ENCODE assay signal across 32 cellular contexts in genomic region chr10:97151307-97151914, GRCh38. TPM values are rescaled to one million over a fixed set of nuclear protein-coding genes. Genes with fewer than 3 reads are reported as not detected.
"Had no signal": no experiment of that assay in that cellular context is flagged by ENCODE, and none has a peak within 500 bp of the region (broad histone marks: within the 10 kb centered on the region; RNA-seq: fewer than 3 reads in every experiment).

No MANE protein-coding gene starts in this region.

- H3K4me3 Mint-ChIP-seq: mesothelial cell of epicardium; naive B cell; natural killer cell treated with Interleukin-12 subunit alpha and Interleukin-12 subunit beta and Interleukin-15 and Interleukin-18, amount 100 ng/mL, for 72 hours; neural crest cell; stimulated activated effector memory CD8-positive, alpha-beta T cell treated with anti-CD3 and anti-CD28 coated beads, Interleukin-12 subunit alpha, Interleukin-12 subunit beta, amount 100 ng/mL, for 72 hours had no signal

- ATAC-seq: esophagus mucosa; gastrocnemius medialis; left lung; mucosa of descending colon; stimulated activated effector memory CD8-positive, alpha-beta T cell treated with anti-CD3 and anti-CD28 coated beads, Interleukin-12 subunit alpha, Interleukin-12 subunit beta, amount 100 ng/mL, for 72 hours had no signal

- H3K27me3 Mint-ChIP-seq: natural killer cell treated with Interleukin-12 subunit alpha and Interleukin-12 subunit beta and Interleukin-15 and Interleukin-18, amount 100 ng/mL, for 72 hours had no signal

- H3K27ac ChIP-seq: dorsolateral prefrontal cortex, epithelial cell of prostate, gastrocnemius medialis, left lung, prostate gland, right atrium auricular region, sigmoid colon, thoracic aorta, tibial nerve, upper lobe of left lung, uterus had no signal

- H3K9me3 Mint-ChIP-seq: mesothelial cell of epicardium; naive B cell; natural killer cell treated with Interleukin-12 subunit alpha and Interleukin-12 subunit beta and Interleukin-15 and Interleukin-18, amount 100 ng/mL, for 72 hours; neural crest cell; stimulated activated effector memory CD8-positive, alpha-beta T cell treated with anti-CD3 and anti-CD28 coated beads, Interleukin-12 subunit alpha, Interleukin-12 subunit beta, amount 100 ng/mL, for 72 hours had no signal

- H3K36me3 ChIP-seq: gastrocnemius medialis, left lung, prostate gland, right atrium auricular region, sigmoid colon, thoracic aorta, upper lobe of left lung, uterus had no signal

- DNase-seq: dorsolateral prefrontal cortex; effector CD4-positive, alpha-beta T cell; foreskin fibroblast; gastrocnemius medialis; head of caudate nucleus; left lung; mesenchymal stem cell; mucosa of descending colon; naive B cell; nucleus accumbens; sigmoid colon; stimulated activated CD4-positive, alpha-beta T cell treated with anti-CD3 and anti-CD28 coated beads, Interleukin-2, amount 100 ng/mL, for 24 hours; stimulated activated CD4-positive, alpha-beta T cell treated with anti-CD3 and anti-CD28 coated beads, Interleukin-4, amount 100 ng/mL, for 24 hours; stimulated activated naive CD4-positive, alpha-beta T cell treated with Interleukin-2 at 50 U/mL for 16 hours; upper lobe of left lung; uterus had no signal

- H3K27ac Mint-ChIP-seq: mesothelial cell of epicardium; naive B cell; natural killer cell treated with Interleukin-12 subunit alpha and Interleukin-12 subunit beta and Interleukin-15 and Interleukin-18, amount 100 ng/mL, for 72 hours; stimulated activated effector memory CD8-positive, alpha-beta T cell treated with anti-CD3 and anti-CD28 coated beads, Interleukin-12 subunit alpha, Interleukin-12 subunit beta, amount 100 ng/mL, for 72 hours had no signal

- H3K9me3 ChIP-seq: gastrocnemius medialis, left lung, mucosa of descending colon, prostate gland, right atrium auricular region, sigmoid colon, thoracic aorta, tibial nerve, upper lobe of left lung, uterus had no signal

- H3K27me3 ChIP-seq: dorsolateral prefrontal cortex, gastrocnemius medialis, left lung, right atrium auricular region, sigmoid colon, tibial nerve, upper lobe of left lung, uterus had no signal

- FAIRE-seq: colon, keratinocyte had no signal

- H3K4me1 Mint-ChIP-seq: naive B cell; stimulated activated effector memory CD8-positive, alpha-beta T cell treated with anti-CD3 and anti-CD28 coated beads, Interleukin-12 subunit alpha, Interleukin-12 subunit beta, amount 100 ng/mL, for 72 hours had no signal

- H3K4me3 ChIP-seq: dorsolateral prefrontal cortex, gastrocnemius medialis, left lung, mucosa of descending colon, prostate gland, right atrium auricular region, sigmoid colon, thoracic aorta, tibial nerve, upper lobe of left lung, uterus had no signal

- H3K4me1 ChIP-seq: gastrocnemius medialis, left lung, prostate gland, right atrium auricular region, sigmoid colon, tibial nerve, upper lobe of left lung, uterus had no signal

- H3K36me3 Mint-ChIP-seq: mesothelial cell of epicardium; naive B cell; natural killer cell treated with Interleukin-12 subunit alpha and Interleukin-12 subunit beta and Interleukin-15 and Interleukin-18, amount 100 ng/mL, for 72 hours; stimulated activated effector memory CD8-positive, alpha-beta T cell treated with anti-CD3 and anti-CD28 coated beads, Interleukin-12 subunit alpha, Interleukin-12 subunit beta, amount 100 ng/mL, for 72 hours had no signal

RNA-seq across cellular contexts. Expression of gene SLIT1, which starts 34.3 kb away (rescaled TPM):
- total RNA-seq: glomerular endothelial cell, lower leg skin, lung microvascular endothelial cell, osteocyte, right atrium auricular region had no signal
